ENCODE assay signal across 21 cellular contexts in the genomic region with DNA sequence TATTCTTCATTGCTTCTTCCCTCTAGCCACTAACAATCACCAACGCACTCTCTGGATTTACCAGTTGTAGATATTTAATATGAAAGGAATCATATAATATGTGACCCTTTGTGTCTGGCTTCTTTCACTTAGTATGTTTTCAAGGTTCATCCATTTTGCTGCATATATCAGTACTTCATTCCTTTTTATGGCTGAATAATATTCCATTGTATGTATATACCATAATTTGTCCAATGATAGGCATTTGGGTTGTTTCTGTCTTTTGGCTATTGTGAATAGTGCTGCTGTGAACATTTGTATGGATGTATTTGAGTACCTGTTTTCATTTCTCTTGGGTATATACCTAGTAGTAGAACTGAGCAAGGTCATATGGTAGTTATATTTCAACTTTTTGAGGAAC. TPM values are rescaled to one million over a fixed set of nuclear protein-coding genes. Genes with fewer than 3 reads are reported as not detected.
DNase-seq lines count a peak whose midpoint lies in the region; ATAC-seq, FAIRE-seq and TF ChIP-seq lines count a peak whose summit lies in the region.
"Had no signal": no experiment of that assay in that cellular context is flagged by ENCODE, and none has a peak within 500 bp of the region (broad histone marks: within the 10 kb centered on the region; RNA-seq: fewer than 3 reads in every experiment).

No MANE protein-coding gene starts in this region.

- H3K27ac ChIP-seq in SK-N-SH (ENCODE audit: low read depth in 2 of 2, low read length in 1 of 2): no peak overlapping the region
- H3K27ac ChIP-seq in GM12878 (ENCODE audit: control insufficient read depth, insufficient read depth): no peak overlapping the region
- H3K27ac ChIP-seq in stomach: no peak overlapping the region
- H3K27ac ChIP-seq: 22Rv1, BLaER1, C4-2B had no signal

- H3K27me3 ChIP-seq in SK-N-SH (ENCODE audit: insufficient read depth): no peaks in the 10 kb centered on the region
- no peaks in the 10 kb centered on the region for H3K27me3 ChIP-seq in GM12878 (replicated peaks in 1 of 2; ENCODE audit: control insufficient read depth in 2 of 2, insufficient read depth in 2 of 2, low read length in 1 of 2)
- no peaks in the 10 kb centered on the region for H3K27me3 ChIP-seq in stomach
- H3K27me3 ChIP-seq: BLaER1 had no signal

- H3K4me2 ChIP-seq in SK-N-SH (no peak overlapping the region), GM12878 (ENCODE audit: control insufficient read depth, insufficient read depth) (no peak overlapping the region)
- H3K4me2 ChIP-seq: BLaER1 had no signal

- peaks cover 3% of the 10 kb centered on the region for H3F3A ChIP-seq in SK-N-SH (replicated peaks; ENCODE audit: insufficient read depth)

- H3K9me2 ChIP-seq in SK-N-SH: no peaks in the 10 kb centered on the region

- RAD21 ChIA-PET in GM12878 (lab: Charles Lee; ENCODE audit: unreplicated experiment): no interaction called here

- H3K4me1 ChIP-seq in SK-N-SH (ENCODE audit: control insufficient read depth in 1 of 2, insufficient read depth in 2 of 2, low read depth in 1 of 2, low read length in 1 of 2): peaks cover 0 to 2% of the 10 kb centered on the region in 2 experiments; a peak in 2 of 4 replicates
- peaks cover 9% of the 10 kb centered on the region for H3K4me1 ChIP-seq in GM12878 (ENCODE audit: control insufficient read depth, insufficient read depth, low read length)
- peaks cover 11 to 68% (median 37%) of the 10 kb centered on the region in 4 donors for H3K4me1 ChIP-seq in stomach

- peak; percentile 72 for FAIRE-seq in GM19239 (lab: Jason Lieb, UNC)
- FAIRE-seq in GM12878 (lab: Jason Lieb, UNC): no peak
- FAIRE-seq: D721Med, GM12891, GM18507, H54 had no signal

- TF ChIP-seq EP300 in SK-N-SH (IDR thresholded peaks at IDR 0.05; ENCODE audit: borderline replicate concordance in 1 of 2, low read depth in 1 of 2, low read length in 1 of 2) (no peak), GM12878 (IDR thresholded peaks at IDR 0.05; ENCODE audit: borderline replicate concordance in 1 of 2, control insufficient read depth in 1 of 2, low read depth in 2 of 2, low read length in 2 of 2) (no peak), stomach (IDR thresholded peaks at IDR 0.05) (no peak)

- in situ Hi-C loops in GM12878 (cut with MboI): no loop called here

- POLR2A ChIA-PET in SK-N-SH (lab: Yijun Ruan, JAX) (no interaction called here), GM12878 (lab: Charles Lee) (no interaction called here)

- BruUV-seq in GM12878 (replicated peaks; lab: Mats Ljungman, UMichigan): no TSS peak

- TF ChIP-seq RAD21 in SK-N-SH (IDR thresholded peaks at IDR 0.05; ENCODE audit: low read length) (no peak), GM12878 (IDR thresholded peaks at IDR 0.05; ENCODE audit: insufficient read depth, low read depth, low read length) (no peak)

- H4K20me1 ChIP-seq in SK-N-SH (ENCODE audit: insufficient read depth) (peaks cover 49% of the 10 kb centered on the region), GM12878 (ENCODE audit: control insufficient read depth, insufficient read depth) (no peaks in the 10 kb centered on the region)

- H3K9ac ChIP-seq in SK-N-SH (no peak overlapping the region), GM12878 (ENCODE audit: control insufficient read depth, insufficient read depth, low read length) (no peak overlapping the region)
- H3K9ac ChIP-seq: BLaER1 had no signal

- SMC1A ChIA-PET in GM12878 (lab: Charles Lee; ENCODE audit: uncharacterized antibody, unreplicated experiment): no interaction called here

- H3K36me3 ChIP-seq in SK-N-SH (replicated peaks in 1 of 2; ENCODE audit: control insufficient read depth in 1 of 2, insufficient read depth in 2 of 2, low read length in 1 of 2) (peaks cover 0 to 7% of the 10 kb centered on the region in 2 experiments), GM12878 (ENCODE audit: control insufficient read depth in 2 of 2, insufficient read depth in 2 of 2, low read length in 1 of 2) (0 out of 4 replicates have a peak, but pooled peaks cover 0 to 2% of the 10 kb centered on the region in 2 experiments), stomach (peaks cover 0 to 3% (median 0%) of the 10 kb centered on the region in 4 donors)
- H3K36me3 ChIP-seq: HAP-1 had no signal

- TF ChIP-seq CTCF in SK-N-SH (IDR thresholded peaks at IDR 0.05): no peak
- no peak for TF ChIP-seq CTCF in GM12878 (IDR thresholded peaks at IDR 0.05 in 2 of 3, conservative IDR thresholded peaks at IDR 0.05 in 1 of 3; ENCODE audit: control insufficient read depth in 2 of 3, extremely low read depth in 1 of 3, insufficient read depth in 1 of 3, low read depth in 3 of 3, low read length in 3 of 3)
- no peak for TF ChIP-seq CTCF in stomach (IDR thresholded peaks at IDR 0.05)

- CTCF ChIA-PET in SK-N-SH (lab: Yijun Ruan, JAX): interaction anchor here (2.0 kb wide), 1 partner anchor 185 kb away, joined by 8 read pairs; no protein-coding TSS in a partner anchor
- CTCF ChIA-PET in GM12878 (lab: Yijun Ruan, JAX): no interaction called here

- H3K79me2 ChIP-seq in SK-N-SH (ENCODE audit: insufficient read depth) (peaks cover 100% of the 10 kb centered on the region), GM12878 (ENCODE audit: control insufficient read depth, insufficient read depth, low read length) (peaks cover 34% of the 10 kb centered on the region)

- DNase-seq in SK-N-SH (no peak), GM19239 (ENCODE audit: insufficient read length, low spot score) (no peak), GM12878 (ENCODE audit: low read depth, low spot score) (no peak), stomach (no peak)
- DNase-seq: CD4-positive, CD25-positive, alpha-beta regulatory T cell; CD8-positive, alpha-beta T cell; DMS 273 treated with DMSO at 0.1 percent for 48 hours; DMS79; EL; GDM1; GOT3 had no signal

- H3K9me3 ChIP-seq in SK-N-SH (no peaks in the 10 kb centered on the region), GM12878 (replicated peaks; ENCODE audit: control insufficient read depth, insufficient read depth, low read length) (no peaks in the 10 kb centered on the region), stomach (no peaks in the 10 kb centered on the region)
- H3K9me3 ChIP-seq: HAP-1 had no signal

- no peak for ATAC-seq in SK-N-SH treated with all-trans-retinoic acid at 6 μM for 48 hours
- no peak for ATAC-seq in GM12878
- ATAC-seq in HG03432 (IDR thresholded peaks at IDR 0.05; ENCODE audit: unreplicated experiment): no peak
- ATAC-seq: CD8-positive, alpha-beta T cell had no signal

- H3K4me3 ChIP-seq in SK-N-SH (ENCODE audit: low read depth in 2 of 2, low read length in 1 of 2) (no peak overlapping the region), GM12878 (no peak overlapping the region), stomach (no peak overlapping the region)
- H3K4me3 ChIP-seq: BLaER1, HAP-1 had no signal

- 100% methylated on average over 1 of the region's 1 CpG for WGBS in SK-N-SH (ENCODE audit: low lambda C conversion rate)
- WGBS in GM12878 (ENCODE audit: insufficient coverage, insufficient replicate concordance, low lambda C conversion rate, missing lambda C conversion rate): 100% methylated on average over 1 of the region's 1 CpG
- WGBS in stomach, 5 donors: 95 to 100% (median 100%) methylated on average over 1 of the region's 1 CpG

- intact Hi-C loops in GM12878 (cut with micrococcal nuclease; ENCODE audit: unreplicated experiment): loop anchor here (10.0 kb wide), 1 partner anchor 497 kb away; the partner anchor contains the start of gene GATAD1
- intact Hi-C loops in stomach (cut with DNase I; ENCODE audit: low total_unique reads): no loop called here

- TF ChIP-seq POLR2A in GM12878 (IDR thresholded peaks at IDR 0.05; ENCODE audit: low read depth, low read length) (no peak), stomach (IDR thresholded peaks at IDR 0.05) (no peak)

- H2AFZ ChIP-seq in SK-N-SH (ENCODE audit: low read depth) (no peak overlapping the region), GM12878 (ENCODE audit: control insufficient read depth, low read depth, low read length) (no peak overlapping the region)

TF ChIP-seq in SK-N-SH treated with all-trans-retinoic acid at 6 μM for 48 hours, 23 proteins besides CTCF, POLR2A, EP300 and RAD21:
- TF ChIP-seq PPARA (CRISPR knock-in tag; IDR thresholded peaks at IDR 0.05; ENCODE audit: borderline replicate concordance): no peak
- TF ChIP-seq ZNF8 (CRISPR knock-in tag; IDR thresholded peaks at IDR 0.05): 0 out of 2 replicates have a peak, but pooled peaks have one; percentile 9

TF ChIP-seq in GM12878, 131 proteins besides CTCF, POLR2A, EP300 and RAD21:
- TF ChIP-seq MXI1 (IDR thresholded peaks at IDR 0.05; ENCODE audit: low read depth, low read length) (no peak), ZNF24 (IDR thresholded peaks at IDR 0.05) (peak; percentile 77)

RNA-seq across cellular contexts. Expression of gene AKAP9, which starts 7.3 kb away (rescaled TPM):
- polyA plus RNA-seq in SK-N-SH (2012; rRNA removed) (13.1 and 16.7 TPM in 2 replicates), GM12878 (2011; rRNA removed) (30.6 and 52.0 TPM in 2 replicates), GM12878 (2014; fragmentation: Illumina TruSeq; extraction: Trizol) (31.6 and 44.3 TPM in 2 replicates), GM12878 (2014; fragmentation: Nextera tagmentation; extraction: Ambion mirVana) (10 to 100 TPM; 21.1 to 42.8 TPM), GM12878 (2014; rRNA removed) (14.6 and 22.0 TPM in 2 replicates), GM12878 (2016; fragmentation: Nextera tagmentation; extraction: Ambion mirVana) (10 to 100 TPM; 41.3 to 46.8 TPM), stomach (10 to 100 TPM in 2 of 3 donors, 1 to 10 TPM in 1; 5.7 to 13.8 (median 10.8) TPM)
- polyA plus RNA-seq in SK-N-SH (2012; cell fraction: cytosol; rRNA removed): 12.5 and 14.0 TPM in 2 replicates
- 22.2 and 52.9 TPM in 2 replicates for polyA plus RNA-seq in SK-N-SH (2012; cell fraction: nucleus; rRNA removed)
- 258 and 262 TPM in 2 replicates for total RNA-seq in GM12878 (2013; cell fraction: nucleolus; rRNA removed)
- total RNA-seq in GM12878 (2014; rRNA removed) (31.6 and 36.7 TPM in 2 replicates), GM12878 (2014; rRNA removed; fragmentation: Illumina TruSeq; extraction: Trizol) (62.8 TPM in 2 replicates), GM12878 (2021) (27.8 and 28.6 TPM in 2 replicates), stomach (100 to 1,000 TPM; 109 to 149 (median 118) TPM)
- 16.7 TPM for polyA plus RNA-seq in GM12878 (2011; ENCODE audit: low read depth)
- 7.9 and 8.1 TPM in 2 replicates for polyA plus RNA-seq in GM12878 (2011; cell fraction: cytosol; rRNA removed)
- 33.4 and 37.0 TPM in 2 replicates for polyA plus RNA-seq in GM12878 (2011; cell fraction: nucleus; rRNA removed)
- 26.2 and 26.6 TPM in 2 replicates for polyA plus RNA-seq in GM12878 (2012)
- polyA minus RNA-seq in GM12878 (2011; rRNA and poly(A)+ RNA removed): 21.4 and 35.3 TPM in 2 replicates
- 13.9 and 17.5 TPM in 2 replicates for polyA minus RNA-seq in GM12878 (2011; cell fraction: cytosol; rRNA and poly(A)+ RNA removed)
- polyA minus RNA-seq in GM12878 (2011; cell fraction: nucleus; rRNA and poly(A)+ RNA removed): 44.7 and 70.8 TPM in 2 replicates
